Comparison of ENCODE assay signal across 8 cellular contexts in genomic region chr17:58112970-58113631, GRCh38. TPM values are rescaled to one million over a fixed set of nuclear protein-coding genes. Genes with fewer than 3 reads are reported as not detected.
A peak's percentile ranks its signal among the peaks of the same experiment; 100 is the strongest.
DNase-seq lines count a peak whose midpoint lies in the region; ATAC-seq and TF ChIP-seq lines count a peak whose summit lies in the region.

No MANE protein-coding gene starts in this region.

- CTCF ChIA-PET in activated CD4-positive, alpha-beta T cell treated with anti-CD3 and anti-CD28 coated beads, Interleukin-2, amount 10 ng/mL, durations not matched to agents 7 days and 5 days (lab: Charles Lee): interaction anchor here (0.7 to 1.0 kb wide), 4 partner anchors 95 to 254 kb away, joined by 3 to 4 read pairs (median 4); no protein-coding TSS in a partner anchor

- H3K27ac ChIP-seq in lower lobe of right lung: no peak overlapping the region

- H3K36me3 Mint-ChIP-seq in HFFc6 (ENCODE audit: low read depth): no peaks in the 10 kb centered on the region
- no peaks in the 10 kb centered on the region for H3K36me3 Mint-ChIP-seq in activated CD4-positive, alpha-beta T cell treated with anti-CD3 and anti-CD28 coated beads, Interleukin-2, amount 10 ng/mL, durations not matched to agents 7 days and 5 days (ENCODE audit: low read depth)

- no peak overlapping the region for H3K27ac Mint-ChIP-seq in HFFc6
- no peak overlapping the region for H3K27ac Mint-ChIP-seq in activated CD4-positive, alpha-beta T cell treated with anti-CD3 and anti-CD28 coated beads, Interleukin-2, amount 10 ng/mL, durations not matched to agents 7 days and 5 days

- no peaks in the 10 kb centered on the region for H3K27me3 ChIP-seq in lower lobe of right lung (ENCODE audit: low read depth)

- no peaks in the 10 kb centered on the region for H3K36me3 ChIP-seq in lower lobe of right lung

- no peaks in the 10 kb centered on the region for H3K9me3 Mint-ChIP-seq in HFFc6
- no peaks in the 10 kb centered on the region for H3K9me3 Mint-ChIP-seq in activated CD4-positive, alpha-beta T cell treated with anti-CD3 and anti-CD28 coated beads, Interleukin-2, amount 10 ng/mL, durations not matched to agents 7 days and 5 days

- H3K4me3 Mint-ChIP-seq in HFFc6: 0 out of 2 replicates have a peak overlapping the region, but pooled peaks have one; percentile 19
- no peak overlapping the region for H3K4me3 Mint-ChIP-seq in activated CD4-positive, alpha-beta T cell treated with anti-CD3 and anti-CD28 coated beads, Interleukin-2, amount 10 ng/mL, durations not matched to agents 7 days and 5 days

- no peak overlapping the region for H3K4me3 ChIP-seq in lower lobe of right lung

- DNase-seq in Ammon's horn (ENCODE audit: low spot score) (peak; percentile 84), HFFc6 (peak; percentile 62), NCI-H69 (lab: John Stamatoyannopoulos, UW) (peak; percentile 85), dedifferentiated amniotic fluid mesenchymal stem cell (ENCODE audit: extremely low spot score) (peak; percentile 61), lower lobe of right lung (peak; percentile 75)
- DNase-seq in activated CD4-positive, alpha-beta T cell treated with anti-CD3 and anti-CD28 coated beads, Interleukin-2, amount 10 ng/mL, durations not matched to agents 7 days and 5 days: peak; percentile 90
- DNase-seq in stimulated activated CD8-positive, alpha-beta memory T cell treated with anti-CD3 and anti-CD28 coated beads, Interleukin-12 subunit alpha, Interleukin-12 subunit beta, amount 100 ng/mL, for 24 hours (ENCODE audit: extremely low read depth): peak; percentile 41

- no peaks in the 10 kb centered on the region for H3K4me1 ChIP-seq in lower lobe of right lung

- peaks cover 10% of the 10 kb centered on the region for H3K27me3 Mint-ChIP-seq in HFFc6 (ENCODE audit: insufficient read depth)
- peaks cover 10% of the 10 kb centered on the region for H3K27me3 Mint-ChIP-seq in activated CD4-positive, alpha-beta T cell treated with anti-CD3 and anti-CD28 coated beads, Interleukin-2, amount 10 ng/mL, durations not matched to agents 7 days and 5 days

- ATAC-seq in lower lobe of right lung (peak; percentile 90 to 91), HG03159 (IDR thresholded peaks at IDR 0.05; ENCODE audit: unreplicated experiment) (no peak)

- POLR2A ChIA-PET in activated CD4-positive, alpha-beta T cell treated with anti-CD3 and anti-CD28 coated beads, Interleukin-2, amount 10 ng/mL, durations not matched to agents 7 days and 5 days (lab: Charles Lee): no interaction called here

- H3K9me3 ChIP-seq in lower lobe of right lung: no peaks in the 10 kb centered on the region

- TF ChIP-seq CTCF in HFFc6 (IDR thresholded peaks at IDR 0.05) (peak; percentile 96), lower lobe of right lung (IDR thresholded peaks at IDR 0.05) (peak; percentile 96)

- H3K4me1 Mint-ChIP-seq in HFFc6 (ENCODE audit: low read depth): no peaks in the 10 kb centered on the region
- no peaks in the 10 kb centered on the region for H3K4me1 Mint-ChIP-seq in activated CD4-positive, alpha-beta T cell treated with anti-CD3 and anti-CD28 coated beads, Interleukin-2, amount 10 ng/mL, durations not matched to agents 7 days and 5 days

- intact Hi-C loops in lower lobe of right lung (cut with DNase I): no loop called here

RNA-seq across cellular contexts. Expression of gene DYNLL2, which starts 29.9 kb away (rescaled TPM):
- total RNA-seq in HFFc6 (2021; fragmentation: NEBNext Ultra II Directional; extraction: Animal tissue kit (Norgen Biotek cat#: 25700)): 10 to 100 TPM; 31.8 to 38.9 (median 35.5) TPM
- 10 to 100 TPM; 30.1 to 31.9 TPM for total RNA-seq in activated CD4-positive, alpha-beta T cell treated with anti-CD3 and anti-CD28 coated beads, Interleukin-2, amount 10 ng/mL, durations not matched to agents 7 days and 5 days
- total RNA-seq in lower lobe of right lung: 33.8 TPM

RNA-seq across cellular contexts. Expression of gene OR4D1, which starts 35.1 kb away (rescaled TPM):
- not detected for total RNA-seq in HFFc6 (2021; fragmentation: NEBNext Ultra II Directional; extraction: Animal tissue kit (Norgen Biotek cat#: 25700))
- under 1 TPM; 0.54 to 0.77 TPM for total RNA-seq in activated CD4-positive, alpha-beta T cell treated with anti-CD3 and anti-CD28 coated beads, Interleukin-2, amount 10 ng/mL, durations not matched to agents 7 days and 5 days
- not detected for total RNA-seq in lower lobe of right lung

RNA-seq across cellular contexts. Expression of gene OR4D2, which starts 53.7 kb away (rescaled TPM):
- total RNA-seq in HFFc6 (2021; fragmentation: NEBNext Ultra II Directional; extraction: Animal tissue kit (Norgen Biotek cat#: 25700)): not detected
- not detected for total RNA-seq in activated CD4-positive, alpha-beta T cell treated with anti-CD3 and anti-CD28 coated beads, Interleukin-2, amount 10 ng/mL, durations not matched to agents 7 days and 5 days
- total RNA-seq in lower lobe of right lung: not detected
